Comparison of ENCODE assay signal across 1 cellular context in the genomic region with DNA sequence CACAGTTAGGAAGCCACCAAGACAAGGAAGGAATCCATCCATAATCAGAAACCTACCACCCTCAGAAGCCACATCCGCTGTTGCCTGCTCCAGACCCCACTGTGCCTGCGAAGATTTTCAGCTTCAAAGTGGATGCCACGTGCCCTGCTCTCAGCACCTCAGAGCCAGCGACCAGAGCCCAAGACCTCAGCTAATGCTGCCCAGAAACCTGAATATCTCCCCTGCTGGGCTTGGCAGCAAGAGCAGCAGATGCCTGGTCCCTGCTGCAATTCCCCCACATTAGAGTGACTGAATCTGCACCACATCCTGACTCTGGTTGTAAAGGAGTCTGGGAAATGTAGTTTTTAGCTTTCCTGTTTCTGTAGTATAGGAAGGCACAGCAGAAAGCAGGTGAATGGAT.
TF ChIP-seq lines count a peak whose summit lies in the region.

No MANE protein-coding gene starts in this region.

TF ChIP-seq in HEK293, 187 proteins besides CTCF, POLR2A, EP300 and RAD21 (continued from another document and continues in another):
- TF ChIP-seq, protein P1, sequence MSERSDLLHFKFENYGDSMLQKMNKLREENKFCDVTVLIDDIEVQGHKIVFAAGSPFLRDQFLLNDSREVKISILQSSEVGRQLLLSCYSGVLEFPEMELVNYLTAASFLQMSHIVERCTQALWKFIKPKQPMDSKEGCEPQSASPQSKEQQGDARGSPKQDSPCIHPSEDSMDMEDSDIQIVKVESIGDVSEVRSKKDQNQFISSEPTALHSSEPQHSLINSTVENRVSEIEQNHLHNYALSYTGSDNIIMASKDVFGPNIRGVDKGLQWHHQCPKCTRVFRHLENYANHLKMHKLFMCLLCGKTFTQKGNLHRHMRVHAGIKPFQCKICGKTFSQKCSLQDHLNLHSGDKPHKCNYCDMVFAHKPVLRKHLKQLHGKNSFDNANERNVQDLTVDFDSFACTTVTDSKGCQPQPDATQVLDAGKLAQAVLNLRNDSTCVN (tag by site-specific recombination; optimal IDR thresholded peaks at IDR 0.05), result no peak
- TF ChIP-seq ZNF391 (tag by site-specific recombination; IDR thresholded peaks at IDR 0.05; ENCODE audit: borderline replicate concordance, low read depth) (no peak), MZF1 (tag by site-specific recombination; IDR thresholded peaks at IDR 0.05; ENCODE audit: borderline replicate concordance) (no peak), ZNF785 (tag by site-specific recombination; IDR thresholded peaks at IDR 0.05) (no peak), KLF9 (tag by site-specific recombination; IDR thresholded peaks at IDR 0.05; ENCODE audit: low read depth) (no peak), ZNF791 (tag by site-specific recombination; IDR thresholded peaks at IDR 0.05) (no peak), ZNF473 (tag by site-specific recombination; IDR thresholded peaks at IDR 0.05) (no peak), ZNF175 (tag by site-specific recombination; IDR thresholded peaks at IDR 0.05) (no peak), ZNF146 (tag by site-specific recombination; IDR thresholded peaks at IDR 0.05) (no peak), YY1 (tag by site-specific recombination; IDR thresholded peaks at IDR 0.05) (no peak), SCRT1 (tag by site-specific recombination; IDR thresholded peaks at IDR 0.05; ENCODE audit: borderline replicate concordance) (no peak), ZNF223 (tag by site-specific recombination; IDR thresholded peaks at IDR 0.05) (no peak), ZNF341 (tag by site-specific recombination; IDR thresholded peaks at IDR 0.05; ENCODE audit: low read depth) (0 out of 2 replicates have a peak, but pooled peaks have one; percentile 21), ZNF561 (tag by site-specific recombination; IDR thresholded peaks at IDR 0.05; ENCODE audit: borderline replicate concordance) (no peak), ZNF514 (tag by site-specific recombination; IDR thresholded peaks at IDR 0.05) (no peak), ZNF112 (tag by site-specific recombination; IDR thresholded peaks at IDR 0.05) (no peak), ZFHX2 (tag by site-specific recombination; conservative IDR thresholded peaks at IDR 0.05) (no peak), ZNF747 (tag by site-specific recombination; IDR thresholded peaks at IDR 0.05) (no peak), ZBTB21 (tag by site-specific recombination; IDR thresholded peaks at IDR 0.05) (no peak), ZNF600 (tag by site-specific recombination; IDR thresholded peaks at IDR 0.05) (peak; percentile 84), ZNF19 (tag by site-specific recombination; IDR thresholded peaks at IDR 0.05; ENCODE audit: low read depth) (no peak), ZNF48 (tag by site-specific recombination; IDR thresholded peaks at IDR 0.05) (no peak), ZNF248 (tag by site-specific recombination; IDR thresholded peaks at IDR 0.05) (no peak), ZBTB17 (tag by site-specific recombination; IDR thresholded peaks at IDR 0.05) (peak; percentile 99), SP3 (tag by site-specific recombination; IDR thresholded peaks at IDR 0.05) (no peak), ZBTB48 (tag by site-specific recombination; IDR thresholded peaks at IDR 0.05) (peak; percentile 57; the same call in 1 of the 2 replicates), ZNF354C (tag by site-specific recombination; IDR thresholded peaks at IDR 0.05; ENCODE audit: borderline replicate concordance, low read depth) (no peak), ZNF555 (tag by site-specific recombination; conservative IDR thresholded peaks at IDR 0.05) (no peak), ZBTB7A (tag by site-specific recombination; IDR thresholded peaks at IDR 0.05; ENCODE audit: low read depth) (no peak), ZNF701 (tag by site-specific recombination; IDR thresholded peaks at IDR 0.05) (no peak), ZNF658 (tag by site-specific recombination; IDR thresholded peaks at IDR 0.05) (no peak), SP7 (tag by site-specific recombination; IDR thresholded peaks at IDR 0.05) (no peak), ZNF221 (tag by site-specific recombination; IDR thresholded peaks at IDR 0.05; ENCODE audit: borderline replicate concordance) (no peak), ZNF174 (tag by site-specific recombination; IDR thresholded peaks at IDR 0.05) (no peak), ZNF132 (tag by site-specific recombination; IDR thresholded peaks at IDR 0.05; ENCODE audit: borderline replicate concordance) (no peak), SCRT2 (tag by site-specific recombination; IDR thresholded peaks at IDR 0.05) (no peak), FEZF1 (tag by site-specific recombination; IDR thresholded peaks at IDR 0.05) (no peak), ZNF239 (tag by site-specific recombination; IDR thresholded peaks at IDR 0.05) (no peak), ZNF629 (tag by site-specific recombination; IDR thresholded peaks at IDR 0.05) (no peak)
- TF ChIP-seq, protein P2, sequence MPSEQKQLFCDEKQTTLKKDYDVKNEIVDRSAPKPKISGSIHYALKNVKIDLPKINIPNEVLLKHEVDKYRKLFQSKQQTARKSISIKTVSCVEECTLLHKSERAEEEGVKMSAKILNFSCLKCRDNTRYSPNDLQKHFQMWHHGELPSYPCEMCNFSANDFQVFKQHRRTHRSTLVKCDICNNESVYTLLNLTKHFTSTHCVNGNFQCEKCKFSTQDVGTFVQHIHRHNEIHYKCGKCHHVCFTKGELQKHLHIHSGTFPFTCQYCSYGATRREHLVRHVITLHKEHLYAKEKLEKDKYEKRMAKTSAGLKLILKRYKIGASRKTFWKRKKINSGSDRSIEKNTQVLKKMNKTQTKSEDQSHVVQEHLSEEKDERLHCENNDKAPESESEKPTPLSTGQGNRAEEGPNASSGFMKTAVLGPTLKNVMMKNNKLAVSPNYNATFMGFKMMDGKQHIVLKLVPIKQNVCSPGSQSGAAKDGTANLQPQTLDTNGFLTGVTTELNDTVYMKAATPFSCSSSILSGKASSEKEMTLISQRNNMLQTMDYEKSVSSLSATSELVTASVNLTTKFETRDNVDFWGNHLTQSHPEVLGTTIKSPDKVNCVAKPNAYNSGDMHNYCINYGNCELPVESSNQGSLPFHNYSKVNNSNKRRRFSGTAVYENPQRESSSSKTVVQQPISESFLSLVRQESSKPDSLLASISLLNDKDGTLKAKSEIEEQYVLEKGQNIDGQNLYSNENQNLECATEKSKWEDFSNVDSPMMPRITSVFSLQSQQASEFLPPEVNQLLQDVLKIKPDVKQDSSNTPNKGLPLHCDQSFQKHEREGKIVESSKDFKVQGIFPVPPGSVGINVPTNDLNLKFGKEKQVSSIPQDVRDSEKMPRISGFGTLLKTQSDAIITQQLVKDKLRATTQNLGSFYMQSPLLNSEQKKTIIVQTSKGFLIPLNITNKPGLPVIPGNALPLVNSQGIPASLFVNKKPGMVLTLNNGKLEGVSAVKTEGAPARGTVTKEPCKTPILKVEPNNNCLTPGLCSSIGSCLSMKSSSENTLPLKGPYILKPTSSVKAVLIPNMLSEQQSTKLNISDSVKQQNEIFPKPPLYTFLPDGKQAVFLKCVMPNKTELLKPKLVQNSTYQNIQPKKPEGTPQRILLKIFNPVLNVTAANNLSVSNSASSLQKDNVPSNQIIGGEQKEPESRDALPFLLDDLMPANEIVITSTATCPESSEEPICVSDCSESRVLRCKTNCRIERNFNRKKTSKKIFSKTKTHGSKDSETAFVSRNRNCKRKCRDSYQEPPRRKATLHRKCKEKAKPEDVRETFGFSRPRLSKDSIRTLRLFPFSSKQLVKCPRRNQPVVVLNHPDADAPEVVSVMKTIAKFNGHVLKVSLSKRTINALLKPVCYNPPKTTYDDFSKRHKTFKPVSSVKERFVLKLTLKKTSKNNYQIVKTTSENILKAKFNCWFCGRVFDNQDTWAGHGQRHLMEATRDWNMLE (tag by site-specific recombination; conservative IDR thresholded peaks at IDR 0.05; ENCODE audit: low read depth), result no peak
- TF ChIP-seq, protein P3, sequence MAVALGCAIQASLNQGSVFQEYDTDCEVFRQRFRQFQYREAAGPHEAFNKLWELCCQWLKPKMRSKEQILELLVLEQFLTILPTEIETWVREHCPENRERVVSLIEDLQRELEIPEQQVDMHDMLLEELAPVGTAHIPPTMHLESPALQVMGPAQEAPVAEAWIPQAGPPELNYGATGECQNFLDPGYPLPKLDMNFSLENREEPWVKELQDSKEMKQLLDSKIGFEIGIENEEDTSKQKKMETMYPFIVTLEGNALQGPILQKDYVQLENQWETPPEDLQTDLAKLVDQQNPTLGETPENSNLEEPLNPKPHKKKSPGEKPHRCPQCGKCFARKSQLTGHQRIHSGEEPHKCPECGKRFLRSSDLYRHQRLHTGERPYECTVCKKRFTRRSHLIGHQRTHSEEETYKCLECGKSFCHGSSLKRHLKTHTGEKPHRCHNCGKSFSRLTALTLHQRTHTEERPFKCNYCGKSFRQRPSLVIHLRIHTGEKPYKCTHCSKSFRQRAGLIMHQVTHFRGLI (tag by site-specific recombination; IDR thresholded peaks at IDR 0.05), result peak; percentile 67
- TF ChIP-seq, protein P4, sequence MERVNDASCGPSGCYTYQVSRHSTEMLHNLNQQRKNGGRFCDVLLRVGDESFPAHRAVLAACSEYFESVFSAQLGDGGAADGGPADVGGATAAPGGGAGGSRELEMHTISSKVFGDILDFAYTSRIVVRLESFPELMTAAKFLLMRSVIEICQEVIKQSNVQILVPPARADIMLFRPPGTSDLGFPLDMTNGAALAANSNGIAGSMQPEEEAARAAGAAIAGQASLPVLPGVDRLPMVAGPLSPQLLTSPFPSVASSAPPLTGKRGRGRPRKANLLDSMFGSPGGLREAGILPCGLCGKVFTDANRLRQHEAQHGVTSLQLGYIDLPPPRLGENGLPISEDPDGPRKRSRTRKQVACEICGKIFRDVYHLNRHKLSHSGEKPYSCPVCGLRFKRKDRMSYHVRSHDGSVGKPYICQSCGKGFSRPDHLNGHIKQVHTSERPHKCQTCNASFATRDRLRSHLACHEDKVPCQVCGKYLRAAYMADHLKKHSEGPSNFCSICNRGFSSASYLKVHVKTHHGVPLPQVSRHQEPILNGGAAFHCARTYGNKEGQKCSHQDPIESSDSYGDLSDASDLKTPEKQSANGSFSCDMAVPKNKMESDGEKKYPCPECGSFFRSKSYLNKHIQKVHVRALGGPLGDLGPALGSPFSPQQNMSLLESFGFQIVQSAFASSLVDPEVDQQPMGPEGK (tag by site-specific recombination; IDR thresholded peaks at IDR 0.05), result no peak
- TF ChIP-seq, protein P5, sequence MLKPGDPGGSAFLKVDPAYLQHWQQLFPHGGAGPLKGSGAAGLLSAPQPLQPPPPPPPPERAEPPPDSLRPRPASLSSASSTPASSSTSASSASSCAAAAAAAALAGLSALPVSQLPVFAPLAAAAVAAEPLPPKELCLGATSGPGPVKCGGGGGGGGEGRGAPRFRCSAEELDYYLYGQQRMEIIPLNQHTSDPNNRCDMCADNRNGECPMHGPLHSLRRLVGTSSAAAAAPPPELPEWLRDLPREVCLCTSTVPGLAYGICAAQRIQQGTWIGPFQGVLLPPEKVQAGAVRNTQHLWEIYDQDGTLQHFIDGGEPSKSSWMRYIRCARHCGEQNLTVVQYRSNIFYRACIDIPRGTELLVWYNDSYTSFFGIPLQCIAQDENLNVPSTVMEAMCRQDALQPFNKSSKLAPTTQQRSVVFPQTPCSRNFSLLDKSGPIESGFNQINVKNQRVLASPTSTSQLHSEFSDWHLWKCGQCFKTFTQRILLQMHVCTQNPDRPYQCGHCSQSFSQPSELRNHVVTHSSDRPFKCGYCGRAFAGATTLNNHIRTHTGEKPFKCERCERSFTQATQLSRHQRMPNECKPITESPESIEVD (tag by site-specific recombination; IDR thresholded peaks at IDR 0.05), result no peak
- TF ChIP-seq, protein P6, sequence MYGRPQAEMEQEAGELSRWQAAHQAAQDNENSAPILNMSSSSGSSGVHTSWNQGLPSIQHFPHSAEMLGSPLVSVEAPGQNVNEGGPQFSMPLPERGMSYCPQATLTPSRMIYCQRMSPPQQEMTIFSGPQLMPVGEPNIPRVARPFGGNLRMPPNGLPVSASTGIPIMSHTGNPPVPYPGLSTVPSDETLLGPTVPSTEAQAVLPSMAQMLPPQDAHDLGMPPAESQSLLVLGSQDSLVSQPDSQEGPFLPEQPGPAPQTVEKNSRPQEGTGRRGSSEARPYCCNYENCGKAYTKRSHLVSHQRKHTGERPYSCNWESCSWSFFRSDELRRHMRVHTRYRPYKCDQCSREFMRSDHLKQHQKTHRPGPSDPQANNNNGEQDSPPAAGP (tag by site-specific recombination; IDR thresholded peaks at IDR 0.05), result no peak
- TF ChIP-seq, protein P7, sequence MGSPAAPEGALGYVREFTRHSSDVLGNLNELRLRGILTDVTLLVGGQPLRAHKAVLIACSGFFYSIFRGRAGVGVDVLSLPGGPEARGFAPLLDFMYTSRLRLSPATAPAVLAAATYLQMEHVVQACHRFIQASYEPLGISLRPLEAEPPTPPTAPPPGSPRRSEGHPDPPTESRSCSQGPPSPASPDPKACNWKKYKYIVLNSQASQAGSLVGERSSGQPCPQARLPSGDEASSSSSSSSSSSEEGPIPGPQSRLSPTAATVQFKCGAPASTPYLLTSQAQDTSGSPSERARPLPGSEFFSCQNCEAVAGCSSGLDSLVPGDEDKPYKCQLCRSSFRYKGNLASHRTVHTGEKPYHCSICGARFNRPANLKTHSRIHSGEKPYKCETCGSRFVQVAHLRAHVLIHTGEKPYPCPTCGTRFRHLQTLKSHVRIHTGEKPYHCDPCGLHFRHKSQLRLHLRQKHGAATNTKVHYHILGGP (tag by site-specific recombination; IDR thresholded peaks at IDR 0.05), result no peak
- TF ChIP-seq, protein P8, sequence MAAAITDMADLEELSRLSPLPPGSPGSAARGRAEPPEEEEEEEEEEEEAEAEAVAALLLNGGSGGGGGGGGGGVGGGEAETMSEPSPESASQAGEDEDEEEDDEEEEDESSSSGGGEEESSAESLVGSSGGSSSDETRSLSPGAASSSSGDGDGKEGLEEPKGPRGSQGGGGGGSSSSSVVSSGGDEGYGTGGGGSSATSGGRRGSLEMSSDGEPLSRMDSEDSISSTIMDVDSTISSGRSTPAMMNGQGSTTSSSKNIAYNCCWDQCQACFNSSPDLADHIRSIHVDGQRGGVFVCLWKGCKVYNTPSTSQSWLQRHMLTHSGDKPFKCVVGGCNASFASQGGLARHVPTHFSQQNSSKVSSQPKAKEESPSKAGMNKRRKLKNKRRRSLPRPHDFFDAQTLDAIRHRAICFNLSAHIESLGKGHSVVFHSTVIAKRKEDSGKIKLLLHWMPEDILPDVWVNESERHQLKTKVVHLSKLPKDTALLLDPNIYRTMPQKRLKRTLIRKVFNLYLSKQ (tag by site-specific recombination; IDR thresholded peaks at IDR 0.05; ENCODE audit: borderline replicate concordance), result no peak
- TF ChIP-seq, protein P9, sequence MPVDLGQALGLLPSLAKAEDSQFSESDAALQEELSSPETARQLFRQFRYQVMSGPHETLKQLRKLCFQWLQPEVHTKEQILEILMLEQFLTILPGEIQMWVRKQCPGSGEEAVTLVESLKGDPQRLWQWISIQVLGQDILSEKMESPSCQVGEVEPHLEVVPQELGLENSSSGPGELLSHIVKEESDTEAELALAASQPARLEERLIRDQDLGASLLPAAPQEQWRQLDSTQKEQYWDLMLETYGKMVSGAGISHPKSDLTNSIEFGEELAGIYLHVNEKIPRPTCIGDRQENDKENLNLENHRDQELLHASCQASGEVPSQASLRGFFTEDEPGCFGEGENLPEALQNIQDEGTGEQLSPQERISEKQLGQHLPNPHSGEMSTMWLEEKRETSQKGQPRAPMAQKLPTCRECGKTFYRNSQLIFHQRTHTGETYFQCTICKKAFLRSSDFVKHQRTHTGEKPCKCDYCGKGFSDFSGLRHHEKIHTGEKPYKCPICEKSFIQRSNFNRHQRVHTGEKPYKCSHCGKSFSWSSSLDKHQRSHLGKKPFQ (tag by site-specific recombination; IDR thresholded peaks at IDR 0.05), result no peak
